ENCODE assay signal across 21 cellular contexts in the genomic region with DNA sequence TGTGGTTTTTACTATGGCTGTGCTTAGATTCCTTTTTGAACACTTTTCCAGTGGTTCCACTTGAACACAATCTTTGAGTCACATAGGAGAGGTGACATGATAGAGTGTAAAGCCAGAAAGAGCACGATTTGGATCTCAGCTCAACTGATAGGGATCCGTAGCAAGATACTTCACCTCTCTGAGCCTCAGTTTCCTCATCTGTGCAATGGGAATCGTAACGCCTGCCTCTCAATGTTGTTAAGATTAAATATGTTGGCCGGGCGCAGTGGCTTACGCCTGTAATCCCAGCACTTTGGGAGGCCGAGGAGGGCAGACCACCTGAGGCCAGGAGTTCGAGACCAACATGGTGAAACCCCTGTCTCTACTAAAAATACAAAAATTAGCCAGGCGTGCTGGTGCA. TPM values are rescaled to one million over a fixed set of nuclear protein-coding genes. Genes with fewer than 3 reads are reported as not detected.
DNase-seq lines count a peak whose midpoint lies in the region; ATAC-seq, FAIRE-seq and TF ChIP-seq lines count a peak whose summit lies in the region.
"Had no signal": no experiment of that assay in that cellular context is flagged by ENCODE, and none has a peak within 500 bp of the region (broad histone marks: within the 10 kb centered on the region; RNA-seq: fewer than 3 reads in every experiment).

No MANE protein-coding gene starts in this region.

- 72% methylated on average over 10 of the region's 10 CpGs for WGBS in HepG2 (ENCODE audit: low lambda C conversion rate)
- WGBS in right lobe of liver (ENCODE audit: insufficient coverage, low coverage, low lambda C conversion rate, missing lambda C conversion rate) = 92% methylated on average over 9 of the region's 10 CpGs
- 93% methylated on average over 10 of the region's 10 CpGs for WGBS in hepatocyte (ENCODE audit: low lambda C conversion rate, missing lambda C conversion rate)

- H3K4me3 ChIP-seq in HepG2 (replicated peaks in 1 of 3; ENCODE audit: insufficient read depth in 1 of 3, low read depth in 2 of 3, low read length in 3 of 3) (0 out of 6 replicates have a peak overlapping the region, but pooled peaks of 1 of the 3 experiments have one; percentile 74), right lobe of liver (no peak overlapping the region), hepatocyte (no peak overlapping the region), gastrocnemius medialis (no peak overlapping the region)

- intact Hi-C loops in activated CD4-positive, alpha-beta T cell treated with anti-CD3 and anti-CD28 coated beads for 36 hours (cut with DNase I, micrococcal nuclease) = no loop called here
- intact Hi-C loops in HepG2 (cut with micrococcal nuclease; ENCODE audit: unreplicated experiment) = no loop called here
- intact Hi-C loops in right lobe of liver (cut with DNase I) = loop anchor here in 1 of 2 donors (10.0 kb wide), 1 partner anchor 265 kb away; no protein-coding TSS in a partner anchor
- intact Hi-C loops in gastrocnemius medialis (cut with DNase I; ENCODE audit: low total_unique reads) = no loop called here

- POLR2A ChIA-PET in activated CD4-positive, alpha-beta T cell treated with anti-CD3 and anti-CD28 coated beads for 36 hours (lab: Charles Lee) = no interaction called here
- POLR2A ChIA-PET in HepG2 (lab: Yijun Ruan, JAX) = no interaction called here

- no peak for TF ChIP-seq POLR2A in HepG2 (IDR thresholded peaks at IDR 0.05; ENCODE audit: insufficient read depth in 1 of 2, low read depth in 2 of 2, low read length in 2 of 2)
- TF ChIP-seq POLR2A in right lobe of liver (IDR thresholded peaks at IDR 0.05) = no peak
- TF ChIP-seq POLR2A in gastrocnemius medialis (IDR thresholded peaks at IDR 0.05) = no peak

- H3K9me3 ChIP-seq in HepG2 (ENCODE audit: low read length) (no peaks in the 10 kb centered on the region), right lobe of liver (no peaks in the 10 kb centered on the region), hepatocyte (ENCODE audit: low read depth) (no peaks in the 10 kb centered on the region), gastrocnemius medialis (no peaks in the 10 kb centered on the region)
- H3K9me3 ChIP-seq: pancreas, suprapubic skin had no signal

- H3K79me2 ChIP-seq in HepG2 (ENCODE audit: insufficient read depth, low read length) = no peaks in the 10 kb centered on the region
- peaks cover 8% of the 10 kb centered on the region for H3K79me2 ChIP-seq in hepatocyte

- in situ Hi-C loops in HepG2 (cut with HindIII; ENCODE audit: extremely low pct_ligation_motif_present, low pct_unique_long_range_greater_than_20kb) (no loop called here), gastrocnemius medialis (cut with MboI; ENCODE audit: low sequenced_read_pairs in 4 of 4) (no loop called here)

- DNase-seq in activated CD4-positive, alpha-beta T cell treated with anti-CD3 and anti-CD28 coated beads for 36 hours = no peak
- DNase-seq in activated CD4-positive, alpha-beta T cell treated with anti-CD3 and anti-CD28 coated beads, Interleukin-2, amount 50 U/mL, for 4 hours = no peak
- DNase-seq in HepG2 (ENCODE audit: low spot score) (no peak), right lobe of liver (no peak), hepatocyte (ENCODE audit: low spot score) (no peak), gastrocnemius medialis (no peak), SKM-1 (lab: John Stamatoyannopoulos, UW; ENCODE audit: unreplicated experiment) (no peak), NCI-H187 (lab: John Stamatoyannopoulos, UW) (no peak)
- DNase-seq: caudate nucleus; CD4-positive, alpha-beta T cell; DMS 273 treated with DMSO at 0.1 percent for 48 hours; EL; erythroblast; NCI-H1048; NCI-H82 had no signal

- H3K27me3 ChIP-seq in HepG2 (ENCODE audit: control insufficient read depth in 1 of 2, insufficient read depth in 2 of 2, low read length in 2 of 2) = peaks cover 5 to 21% of the 10 kb centered on the region in 2 experiments; a peak in 2 of 5 replicates
- no peaks in the 10 kb centered on the region for H3K27me3 ChIP-seq in right lobe of liver
- H3K27me3 ChIP-seq in hepatocyte = no peaks in the 10 kb centered on the region
- H3K27me3 ChIP-seq in gastrocnemius medialis = no peaks in the 10 kb centered on the region
- H3K27me3 ChIP-seq: pancreas, suprapubic skin had no signal

- no peaks in the 10 kb centered on the region for H3K36me3 Mint-ChIP-seq in activated CD4-positive, alpha-beta T cell treated with anti-CD3 and anti-CD28 coated beads for 36 hours (ENCODE audit: low read depth)
- H3K36me3 Mint-ChIP-seq: stimulated activated memory B cell treated with anti-CD40 and anti-IgM and Interleukin-4, amounts not matched to agents 10 μg/mL and 1 μg/mL and 100 μg/mL, for 72 hours had no signal

- no peak for FAIRE-seq in HepG2 (lab: Jason Lieb, UNC)
- FAIRE-seq: A204.1, TTC549 had no signal

- H3K4me1 ChIP-seq in HepG2 (ENCODE audit: insufficient read depth, low read length) = peaks cover 39% of the 10 kb centered on the region
- peaks cover 0 to 9% (median 0%) of the 10 kb centered on the region in 4 donors for H3K4me1 ChIP-seq in right lobe of liver
- H3K4me1 ChIP-seq in hepatocyte (ENCODE audit: insufficient read depth) = peaks cover 14% of the 10 kb centered on the region
- H3K4me1 ChIP-seq in gastrocnemius medialis = no peaks in the 10 kb centered on the region
- H3K4me1 ChIP-seq: suprapubic skin had no signal

- TF ChIP-seq CTCF in HepG2 (CRISPR knock-in tag; IDR thresholded peaks at IDR 0.05) (no peak), right lobe of liver (IDR thresholded peaks at IDR 0.05) (no peak), hepatocyte (IDR thresholded peaks at IDR 0.05; ENCODE audit: poor library complexity) (no peak), gastrocnemius medialis (IDR thresholded peaks at IDR 0.05 in 4 of 5, conservative IDR thresholded peaks at IDR 0.05 in 1 of 5) (no peak)

- H3K9me3 Mint-ChIP-seq in activated CD4-positive, alpha-beta T cell treated with anti-CD3 and anti-CD28 coated beads for 36 hours (ENCODE audit: low read depth) = no peaks in the 10 kb centered on the region
- H3K9me3 Mint-ChIP-seq: CD4-positive, alpha-beta T cell; neural crest cell; stimulated activated memory B cell treated with anti-CD40 and anti-IgM and Interleukin-4, amounts not matched to agents 10 μg/mL and 1 μg/mL and 100 μg/mL, for 72 hours had no signal

- ATAC-seq in activated CD4-positive, alpha-beta T cell treated with anti-CD3 and anti-CD28 coated beads for 36 hours = no peak
- no peak for ATAC-seq in HepG2
- ATAC-seq in right lobe of liver = no peak
- no peak for ATAC-seq in gastrocnemius medialis
- ATAC-seq: stimulated activated memory B cell treated with anti-CD40 and anti-IgM and Interleukin-4, amounts not matched to agents 10 μg/mL and 1 μg/mL and 100 μg/mL, for 72 hours had no signal

- no TSS peak for BruUV-seq in HepG2 (replicated peaks; lab: Mats Ljungman, UMichigan)

- H3K9ac ChIP-seq in HepG2 (ENCODE audit: insufficient read depth, low read depth, low read length) = no peak overlapping the region

- no peak overlapping the region for H2AFZ ChIP-seq in HepG2 (ENCODE audit: low read length)
- no peak overlapping the region for H2AFZ ChIP-seq in hepatocyte

- CTCF ChIA-PET in activated CD4-positive, alpha-beta T cell treated with anti-CD3 and anti-CD28 coated beads for 36 hours (lab: Charles Lee) = no interaction called here
- CTCF ChIA-PET in HepG2 (lab: Yijun Ruan, JAX; ENCODE audit: low intra/inter-chr PET ratio, low total read pairs) = no interaction called here

- TF ChIP-seq RAD21 in HepG2 (CRISPR knock-in tag; IDR thresholded peaks at IDR 0.05) = no peak

- H3K36me3 ChIP-seq in HepG2 (replicated peaks in 1 of 2; ENCODE audit: control insufficient read depth in 1 of 2, insufficient read depth in 2 of 2, low read length in 2 of 2) = no peaks in the 10 kb centered on the region
- no peaks in the 10 kb centered on the region for H3K36me3 ChIP-seq in right lobe of liver
- no peaks in the 10 kb centered on the region for H3K36me3 ChIP-seq in hepatocyte (replicated peaks; ENCODE audit: insufficient read depth, low read depth)
- H3K36me3 ChIP-seq in gastrocnemius medialis = no peaks in the 10 kb centered on the region
- H3K36me3 ChIP-seq: pancreas, suprapubic skin had no signal

- no peaks in the 10 kb centered on the region for H3K9me2 ChIP-seq in hepatocyte (replicated peaks; ENCODE audit: insufficient read depth)

- no peak overlapping the region for H3K27ac Mint-ChIP-seq in activated CD4-positive, alpha-beta T cell treated with anti-CD3 and anti-CD28 coated beads for 36 hours

- no peaks in the 10 kb centered on the region for H3K27me3 Mint-ChIP-seq in activated CD4-positive, alpha-beta T cell treated with anti-CD3 and anti-CD28 coated beads for 36 hours
- H3K27me3 Mint-ChIP-seq: CD4-positive, alpha-beta T cell had no signal

- H4K20me1 ChIP-seq in HepG2 (ENCODE audit: insufficient read depth, low read length) (no peaks in the 10 kb centered on the region), hepatocyte (ENCODE audit: insufficient read depth, poor library complexity, severe bottlenecking) (no peaks in the 10 kb centered on the region)

- H3K4me3 Mint-ChIP-seq in activated CD4-positive, alpha-beta T cell treated with anti-CD3 and anti-CD28 coated beads for 36 hours = peak overlapping the region; percentile 7
- H3K4me3 Mint-ChIP-seq: neural crest cell had no signal

- H3K4me2 ChIP-seq in HepG2 (ENCODE audit: low read depth, low read length) = peak overlapping the region; percentile 88; the same call in 1 of the 2 replicates
- peak overlapping the region; percentile 70 for H3K4me2 ChIP-seq in hepatocyte

- H3K27ac ChIP-seq in HepG2 (ENCODE audit: extremely low read length, insufficient read depth, low read length) (no peak overlapping the region), right lobe of liver (no peak overlapping the region), hepatocyte (peak overlapping the region; percentile 95), gastrocnemius medialis (no peak overlapping the region)
- H3K27ac ChIP-seq: suprapubic skin had no signal

- peaks cover 13% of the 10 kb centered on the region for H3K4me1 Mint-ChIP-seq in activated CD4-positive, alpha-beta T cell treated with anti-CD3 and anti-CD28 coated beads for 36 hours

- TF ChIP-seq EP300 in HepG2 (IDR thresholded peaks at IDR 0.05; ENCODE audit: low read depth in 2 of 2, low read length in 2 of 2) (no peak), HepG2 (CRISPR knock-in tag; IDR thresholded peaks at IDR 0.05; ENCODE audit: borderline replicate concordance) (no peak)

RNA-seq across cellular contexts. Expression of gene BCL2L14, which starts 0.6 kb away (rescaled TPM):
- total RNA-seq in activated CD4-positive, alpha-beta T cell treated with anti-CD3 and anti-CD28 coated beads for 36 hours = 1 to 10 TPM; 7.3 to 7.7 TPM
- total RNA-seq in HepG2 (2016; rRNA removed; fragmentation: Illumina TruSeq; extraction: Trizol) (0.11 and 0.28 TPM in 2 replicates), right lobe of liver (1 to 10 TPM in 1 of 6 experiments, under 1 TPM in 1, not detected in 4; 0.14 to 1.1 TPM), hepatocyte (13.6 and 17.8 TPM in 2 replicates), gastrocnemius medialis (not detected)
- 0.30 TPM in 1 of 2 replicates, not detected in the other for total RNA-seq in HepG2 (2016; cell fraction: cytosol; rRNA removed; fragmentation: Illumina TruSeq; extraction: Trizol; ENCODE audit: low read depth)
- 0.22 and 0.32 TPM in 2 replicates for total RNA-seq in HepG2 (2016; cell fraction: insoluble cytoplasmic fraction; rRNA removed; fragmentation: Illumina TruSeq; extraction: Trizol)
- total RNA-seq in HepG2 (2016; cell fraction: membrane; rRNA removed; fragmentation: Illumina TruSeq; extraction: Trizol) = 0.34 TPM in 1 of 2 replicates, not detected in the other
- not detected in 2 replicates for total RNA-seq in HepG2 (2016; cell fraction: nucleus; rRNA removed; fragmentation: Illumina TruSeq; extraction: Trizol)
- polyA plus RNA-seq in HepG2 (2011; rRNA removed) (0.22 TPM in 1 of 2 replicates, not detected in the other), hepatocyte (4.9 and 7.5 TPM in 2 replicates)
- 0.08 and 0.09 TPM in 2 replicates for polyA plus RNA-seq in HepG2 (2011; cell fraction: cytosol; rRNA removed)
- polyA plus RNA-seq in HepG2 (2011; cell fraction: nucleus; rRNA removed) = 0.21 TPM in 1 of 2 replicates, not detected in the other
- polyA plus RNA-seq in HepG2 (2012) = 0.07 and 0.24 TPM in 2 replicates
- not detected in 2 replicates for polyA plus RNA-seq in HepG2 (2016; cell fraction: cytosol; fragmentation: Illumina TruSeq; extraction: Trizol; ENCODE audit: low read depth)
- not detected in 2 replicates for polyA plus RNA-seq in HepG2 (2016; cell fraction: insoluble cytoplasmic fraction; fragmentation: Illumina TruSeq; extraction: Trizol; ENCODE audit: low read depth)
- not detected in 2 replicates for polyA plus RNA-seq in HepG2 (2016; cell fraction: membrane; fragmentation: Illumina TruSeq; extraction: Trizol; ENCODE audit: low read depth)
- polyA plus RNA-seq in HepG2 (2016; cell fraction: nucleus; fragmentation: Illumina TruSeq; extraction: Trizol; ENCODE audit: insufficient read depth, low read depth) = not detected in 2 replicates
- polyA minus RNA-seq in HepG2 (2011; rRNA and poly(A)+ RNA removed; ENCODE audit: low replicate concordance) = 0.35 TPM in 1 of 2 replicates, not detected in the other
- not detected in 2 replicates for polyA minus RNA-seq in HepG2 (2011; cell fraction: cytosol; rRNA and poly(A)+ RNA removed)
- polyA minus RNA-seq in HepG2 (2011; cell fraction: nucleus; rRNA and poly(A)+ RNA removed) = 0.52 TPM in 1 of 2 replicates, not detected in the other
- total RNA-seq: suprapubic skin had no signal
